ENCODE assay signal across 14 cellular contexts in genomic region chr4:183959349-183959748, GRCh38. TPM values are rescaled to one million over a fixed set of nuclear protein-coding genes. Genes with fewer than 3 reads are reported as not detected.
A peak's percentile ranks its signal among the peaks of the same experiment; 100 is the strongest.
DNase-seq lines count a peak whose midpoint lies in the region; ATAC-seq and TF ChIP-seq lines count a peak whose summit lies in the region.
"Had no signal": no experiment of that assay in that cellular context is flagged by ENCODE, and none has a peak within 500 bp of the region (broad histone marks: within the 10 kb centered on the region; RNA-seq: fewer than 3 reads in every experiment).

No MANE protein-coding gene starts in this region.

- no peak for TF ChIP-seq CTCF in gastrocnemius medialis (IDR thresholded peaks at IDR 0.05 in 4 of 5, conservative IDR thresholded peaks at IDR 0.05 in 1 of 5)
- no peak for TF ChIP-seq CTCF in HFFc6 (IDR thresholded peaks at IDR 0.05)

- 80% methylated on average over 6 of the region's 7 CpGs for WGBS in HUES64

- DNase-seq in adipocyte (ENCODE audit: low read depth), result peak; percentile 4
- DNase-seq in gastrocnemius medialis, result no peak
- DNase-seq in OCI-M1 (lab: John Stamatoyannopoulos, UW), result no peak
- no peak for DNase-seq in HFFc6
- DNase-seq: activated CD4-positive, alpha-beta T cell treated with anti-CD3 and anti-CD28 coated beads for 48 hours; activated CD8-positive, alpha-beta memory T cell treated with anti-CD3 and anti-CD28 coated beads, Interleukin-2, amount 50 U/mL, for 4 hours; activated effector memory CD4-positive, alpha-beta T cell treated with anti-CD3 and anti-CD28 coated beads, Interleukin-2, amount 50 U/mL, for 16 hours; dermis blood vessel endothelial cell; stimulated activated CD4-positive, alpha-beta T cell treated with anti-CD3 and anti-CD28 coated beads, Interleukin-4, amount 100 ng/mL, for 4 hours; stimulated activated CD8-positive, alpha-beta memory T cell treated with anti-CD3 and anti-CD28 coated beads, Interleukin-4, amount 100 ng/mL, for 48 hours had no signal

- H3K9me3 ChIP-seq in HUES64 (ENCODE audit: insufficient read depth, low read depth, low read length) (no peaks in the 10 kb centered on the region), adipocyte (ENCODE audit: control insufficient read depth, low read length) (no peaks in the 10 kb centered on the region), iPS-18a (ENCODE audit: control insufficient read depth, low read depth, low read length) (no peaks in the 10 kb centered on the region), gastrocnemius medialis (no peaks in the 10 kb centered on the region)
- H3K9me3 ChIP-seq: thyroid gland had no signal

- H3K36me3 ChIP-seq in HUES64 (ENCODE audit: insufficient read depth, low read length) (no peaks in the 10 kb centered on the region), adipocyte (ENCODE audit: control insufficient read depth, insufficient read depth, low read length, severe bottlenecking) (no peaks in the 10 kb centered on the region), iPS-18a (ENCODE audit: control insufficient read depth, low read depth, low read length) (no peaks in the 10 kb centered on the region), gastrocnemius medialis (no peaks in the 10 kb centered on the region)
- H3K36me3 ChIP-seq: thyroid gland had no signal

- H3K4me3 ChIP-seq in HUES64 (ENCODE audit: low read length), result no peak overlapping the region; the same call in 1 of the 2 replicates
- peak overlapping the region; percentile 67 for H3K4me3 ChIP-seq in adipocyte (ENCODE audit: low read length)
- peak overlapping the region; percentile 14 for H3K4me3 ChIP-seq in iPS-18a (ENCODE audit: low read length)
- peak overlapping the region; percentile 38 to 45 (median 42) for H3K4me3 ChIP-seq in gastrocnemius medialis
- H3K4me3 ChIP-seq: thyroid gland had no signal

- H3K9ac ChIP-seq in HUES64 (ENCODE audit: low read depth, low read length), result 0 out of 2 replicates have a peak overlapping the region, but pooled peaks have one; percentile 21
- no peak overlapping the region for H3K9ac ChIP-seq in adipocyte (ENCODE audit: low read length)
- H3K9ac ChIP-seq in iPS-18a (ENCODE audit: low read length), result peak overlapping the region; percentile 16

- H3K4me1 Mint-ChIP-seq in HFFc6 (ENCODE audit: low read depth), result no peaks in the 10 kb centered on the region

- H3K4me1 ChIP-seq in HUES64 (ENCODE audit: insufficient read depth, low read length) (peaks cover 54% of the 10 kb centered on the region), adipocyte (ENCODE audit: control insufficient read depth, insufficient read depth, low read length) (peaks cover 10% of the 10 kb centered on the region), iPS-18a (ENCODE audit: control insufficient read depth, low read depth, low read length) (peaks cover 39% of the 10 kb centered on the region), gastrocnemius medialis (peaks cover 0 to 9% of the 10 kb centered on the region in 2 donors)

- no peak overlapping the region for H3K27ac Mint-ChIP-seq in HFFc6

- intact Hi-C loops in gastrocnemius medialis (cut with DNase I; ENCODE audit: low total_unique reads), result no loop called here

- in situ Hi-C loops in gastrocnemius medialis (cut with MboI; ENCODE audit: low sequenced_read_pairs in 4 of 4), result no loop called here

- TF ChIP-seq POLR2A in gastrocnemius medialis (IDR thresholded peaks at IDR 0.05), result no peak

- peaks cover 15% of the 10 kb centered on the region; the same call in 1 of the 2 replicates for H3K9me3 Mint-ChIP-seq in HFFc6

- H3K4me3 Mint-ChIP-seq in HFFc6, result no peak overlapping the region

- H3K36me3 Mint-ChIP-seq in HFFc6 (ENCODE audit: low read depth), result no peaks in the 10 kb centered on the region

- H3K27ac ChIP-seq in HUES64 (ENCODE audit: low read depth, low read length) (peak overlapping the region; percentile 3; the same call in 1 of the 2 replicates), iPS-18a (ENCODE audit: low read length) (peak overlapping the region; percentile 27), gastrocnemius medialis (no peak overlapping the region)
- H3K27ac ChIP-seq: thyroid gland had no signal

- H3K27me3 ChIP-seq in HUES64 (ENCODE audit: insufficient read depth, low read length) (no peaks in the 10 kb centered on the region), adipocyte (replicated peaks; ENCODE audit: control insufficient read depth, insufficient read depth, low read length) (no peaks in the 10 kb centered on the region), iPS-18a (ENCODE audit: control insufficient read depth, insufficient read depth, low read length) (no peaks in the 10 kb centered on the region), gastrocnemius medialis (no peaks in the 10 kb centered on the region)
- H3K27me3 ChIP-seq: thyroid gland had no signal

- ATAC-seq in gastrocnemius medialis (no peak), GM19463 (IDR thresholded peaks at IDR 0.05; ENCODE audit: unreplicated experiment) (no peak)

- H3K27me3 Mint-ChIP-seq in HFFc6 (ENCODE audit: insufficient read depth), result no peaks in the 10 kb centered on the region

RNA-seq across cellular contexts. Expression of gene STOX2, which starts 54.2 kb away (rescaled TPM):
- polyA plus RNA-seq in HUES64 (2013, experiment 1 of 2), result 19.6 TPM
- polyA plus RNA-seq in HUES64 (2013, experiment 2 of 2), result 24.2 TPM
- total RNA-seq in gastrocnemius medialis, result 1 to 10 TPM; 3.3 to 8.3 (median 5.9) TPM
- total RNA-seq in HFFc6 (2021; fragmentation: NEBNext Ultra II Directional; extraction: Animal tissue kit (Norgen Biotek cat#: 25700)), result under 1 TPM in 2 of 6 experiments, not detected in 4; 0.07 to 0.17 TPM

Comparison
In these comparisons a context has a peak if more than half of its experiments do, and no peak if none do; other contexts are left out.
1. H3K27ac ChIP-seq: peak in HUES64 (single experiment) and iPS-18a (single experiment); none in gastrocnemius medialis (0 of 4).